In the genomic region with DNA sequence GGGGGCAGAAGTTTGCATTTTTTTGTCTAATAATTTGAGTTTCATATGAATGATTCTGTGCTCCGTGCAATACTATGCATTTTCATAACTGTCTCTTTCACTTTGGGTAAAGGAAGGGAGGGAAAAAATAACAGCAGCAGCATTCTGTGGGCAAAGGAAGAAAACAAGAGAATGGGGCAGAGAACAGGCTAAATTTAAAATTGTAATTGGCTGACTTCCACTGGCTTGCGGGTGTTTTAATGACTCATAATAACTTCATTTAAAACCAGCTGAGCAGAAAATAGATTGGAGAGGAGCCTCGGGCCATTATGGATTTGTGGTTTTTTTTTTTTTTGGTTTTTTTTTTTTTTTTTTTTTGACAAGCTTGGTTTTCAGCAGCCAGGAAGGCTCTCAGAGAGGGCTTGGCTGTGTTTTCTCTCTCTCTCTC, we compare ENCODE assay signal across 8 cellular contexts.
DNase-seq lines count a peak whose midpoint lies in the region; ATAC-seq and TF ChIP-seq lines count a peak whose summit lies in the region.

No MANE protein-coding gene starts in this region.

- intact Hi-C loops in aorta (cut with DNase I) = no loop called here

- H3K36me3 ChIP-seq in Peyer's patch (no peaks in the 10 kb centered on the region), aorta (ENCODE audit: control insufficient read depth in 1 of 2, insufficient read depth in 2 of 2, low read length in 1 of 2) (no peaks in the 10 kb centered on the region)

- DNase-seq in AG09309 (ENCODE audit: low read depth) (peak; percentile 81), Peyer's patch (no peak), choroid plexus epithelial cell (ENCODE audit: low read depth) (peak; percentile 93), middle frontal gyrus (ENCODE audit: extremely low spot score, low spot score) (peak; percentile 68), aorta (no peak)
- no peak for DNase-seq in activated CD4-positive, alpha-beta T cell treated with anti-CD3 and anti-CD28 coated beads for 48 hours

- peak; percentile 41 for ATAC-seq in aorta (ENCODE audit: low FRiP score)
- no peak for ATAC-seq in HG02970 (IDR thresholded peaks at IDR 0.05; ENCODE audit: low FRiP score, unreplicated experiment)

- H3K27me3 ChIP-seq in Peyer's patch (no peaks in the 10 kb centered on the region), aorta (ENCODE audit: control insufficient read depth in 1 of 2, insufficient read depth in 2 of 2, low read length in 1 of 2) (no peaks in the 10 kb centered on the region)

- no peak for TF ChIP-seq EP300 in Ishikawa (IDR thresholded peaks at IDR 0.05; ENCODE audit: borderline replicate concordance)

- WGBS in aorta, 2 donors = 0 to 1% methylated on average over 3 of the region's 3 CpGs

- H3K4me1 ChIP-seq in Peyer's patch = peaks cover 25 to 92% (median 65%) of the 10 kb centered on the region in 4 donors
- H3K4me1 ChIP-seq in aorta (ENCODE audit: control insufficient read depth in 1 of 2, insufficient read depth in 2 of 2, low read length in 2 of 2) = peaks cover 31 to 34% of the 10 kb centered on the region in 2 donors

- TF ChIP-seq POLR2A in Peyer's patch (IDR thresholded peaks at IDR 0.05) = no peak

- no peak for TF ChIP-seq RAD21 in Ishikawa (IDR thresholded peaks at IDR 0.05; ENCODE audit: low read depth)

- H3K4me3 ChIP-seq in AG09309 (ENCODE audit: control insufficient read depth, low read depth, low read length) = no peak overlapping the region
- H3K4me3 ChIP-seq in Peyer's patch = no peak overlapping the region
- no peak overlapping the region for H3K4me3 ChIP-seq in choroid plexus epithelial cell (ENCODE audit: low read depth, low read length)
- H3K4me3 ChIP-seq in aorta (ENCODE audit: low read length in 2 of 2) = no peak overlapping the region

- TF ChIP-seq CTCF in AG09309 (IDR thresholded peaks at IDR 0.05; ENCODE audit: control insufficient read depth, insufficient read depth, low read depth, low read length, missing control alignments) = no peak
- TF ChIP-seq CTCF in Peyer's patch (IDR thresholded peaks at IDR 0.05) = no peak
- no peak for TF ChIP-seq CTCF in choroid plexus epithelial cell (conservative IDR thresholded peaks at IDR 0.05; ENCODE audit: low read depth, low read length)

- H3K27ac ChIP-seq in Peyer's patch (peak overlapping the region; percentile 77 to 97 (median 92)), aorta (ENCODE audit: low read depth in 1 of 2, low read length in 2 of 2) (peak overlapping the region; percentile 53 to 99)

- no peaks in the 10 kb centered on the region for H3K9me3 ChIP-seq in Peyer's patch
- no peaks in the 10 kb centered on the region for H3K9me3 ChIP-seq in aorta (ENCODE audit: control insufficient read depth, low read length)

TF ChIP-seq in Ishikawa, 13 proteins besides CTCF, POLR2A, EP300 and RAD21:
- TF ChIP-seq ZBTB7A (IDR thresholded peaks at IDR 0.05; ENCODE audit: low read depth) = no peak
- no peak for TF ChIP-seq FOXM1 (IDR thresholded peaks at IDR 0.05; ENCODE audit: borderline replicate concordance, low read depth)
- TF ChIP-seq, protein P1, sequence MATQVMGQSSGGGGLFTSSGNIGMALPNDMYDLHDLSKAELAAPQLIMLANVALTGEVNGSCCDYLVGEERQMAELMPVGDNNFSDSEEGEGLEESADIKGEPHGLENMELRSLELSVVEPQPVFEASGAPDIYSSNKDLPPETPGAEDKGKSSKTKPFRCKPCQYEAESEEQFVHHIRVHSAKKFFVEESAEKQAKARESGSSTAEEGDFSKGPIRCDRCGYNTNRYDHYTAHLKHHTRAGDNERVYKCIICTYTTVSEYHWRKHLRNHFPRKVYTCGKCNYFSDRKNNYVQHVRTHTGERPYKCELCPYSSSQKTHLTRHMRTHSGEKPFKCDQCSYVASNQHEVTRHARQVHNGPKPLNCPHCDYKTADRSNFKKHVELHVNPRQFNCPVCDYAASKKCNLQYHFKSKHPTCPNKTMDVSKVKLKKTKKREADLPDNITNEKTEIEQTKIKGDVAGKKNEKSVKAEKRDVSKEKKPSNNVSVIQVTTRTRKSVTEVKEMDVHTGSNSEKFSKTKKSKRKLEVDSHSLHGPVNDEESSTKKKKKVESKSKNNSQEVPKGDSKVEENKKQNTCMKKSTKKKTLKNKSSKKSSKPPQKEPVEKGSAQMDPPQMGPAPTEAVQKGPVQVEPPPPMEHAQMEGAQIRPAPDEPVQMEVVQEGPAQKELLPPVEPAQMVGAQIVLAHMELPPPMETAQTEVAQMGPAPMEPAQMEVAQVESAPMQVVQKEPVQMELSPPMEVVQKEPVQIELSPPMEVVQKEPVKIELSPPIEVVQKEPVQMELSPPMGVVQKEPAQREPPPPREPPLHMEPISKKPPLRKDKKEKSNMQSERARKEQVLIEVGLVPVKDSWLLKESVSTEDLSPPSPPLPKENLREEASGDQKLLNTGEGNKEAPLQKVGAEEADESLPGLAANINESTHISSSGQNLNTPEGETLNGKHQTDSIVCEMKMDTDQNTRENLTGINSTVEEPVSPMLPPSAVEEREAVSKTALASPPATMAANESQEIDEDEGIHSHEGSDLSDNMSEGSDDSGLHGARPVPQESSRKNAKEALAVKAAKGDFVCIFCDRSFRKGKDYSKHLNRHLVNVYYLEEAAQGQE (IDR thresholded peaks at IDR 0.05; ENCODE audit: low read depth) = no peak
- no peak for TF ChIP-seq EGR1 (IDR thresholded peaks at IDR 0.05)
- no peak for TF ChIP-seq TEAD4 (IDR thresholded peaks at IDR 0.05)
- TF ChIP-seq NFIC (IDR thresholded peaks at IDR 0.05) = peak; percentile 92
- TF ChIP-seq, protein P2, sequence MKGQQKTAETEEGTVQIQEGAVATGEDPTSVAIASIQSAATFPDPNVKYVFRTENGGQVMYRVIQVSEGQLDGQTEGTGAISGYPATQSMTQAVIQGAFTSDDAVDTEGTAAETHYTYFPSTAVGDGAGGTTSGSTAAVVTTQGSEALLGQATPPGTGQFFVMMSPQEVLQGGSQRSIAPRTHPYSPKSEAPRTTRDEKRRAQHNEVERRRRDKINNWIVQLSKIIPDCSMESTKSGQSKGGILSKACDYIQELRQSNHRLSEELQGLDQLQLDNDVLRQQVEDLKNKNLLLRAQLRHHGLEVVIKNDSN (IDR thresholded peaks at IDR 0.05) = no peak

Comparison
In these comparisons a context has a peak if more than half of its experiments do, and no peak if none do; other contexts are left out.
1. DNase-seq: peak in AG09309 (single experiment), choroid plexus epithelial cell (single experiment) and middle frontal gyrus (single experiment); none in Peyer's patch (0 of 3), aorta (0 of 2) and activated CD4-positive, alpha-beta T cell treated with anti-CD3 and anti-CD28 coated beads for 48 hours (single experiment).